11 cellular contexts compared by ENCODE assay signal in genomic region chr11:110251837-110252236, GRCh38. TPM values are rescaled to one million over a fixed set of nuclear protein-coding genes. Genes with fewer than 3 reads are reported as not detected.
DNase-seq lines count a peak whose midpoint lies in the region; ATAC-seq and TF ChIP-seq lines count a peak whose summit lies in the region.
"Had no signal": no experiment of that assay in that cellular context is flagged by ENCODE, and none has a peak within 500 bp of the region (broad histone marks: within the 10 kb centered on the region; RNA-seq: fewer than 3 reads in every experiment).

No MANE protein-coding gene starts in this region.

- POLR2A ChIA-PET in RWPE1 (lab: Yijun Ruan, JAX; ENCODE audit: low non-redundant PET), result no interaction called here

- peaks cover 16 to 58% (median 56%) of the 10 kb centered on the region in 4 donors for H3K36me3 ChIP-seq in stomach

- CTCF ChIA-PET in RWPE1 (lab: Yijun Ruan, JAX), result interaction anchor here (0.5 kb wide), 1 partner anchor 187 kb away, joined by 3 read pairs; no protein-coding TSS in a partner anchor

- H3K27ac ChIP-seq in RWPE1, result no peak overlapping the region
- H3K27ac ChIP-seq in stomach, result peak overlapping the region in 3 of 5 donors; percentile 13 to 25 (median 22)
- H3K27ac ChIP-seq: BLaER1 treated with 17β-estradiol and CSF1 and Interleukin-3, amounts not matched to agents 10 nM and 100 nM had no signal

- TF ChIP-seq CTCF in RWPE1 (conservative IDR thresholded peaks at IDR 0.05; ENCODE audit: low read depth) (no peak), fibroblast of villous mesenchyme (IDR thresholded peaks at IDR 0.05; ENCODE audit: insufficient read depth, low read depth, low read length) (no peak), stomach (IDR thresholded peaks at IDR 0.05) (no peak)

- WGBS in stomach, 5 donors, result 32 to 43% (median 39%) methylated on average over 1 of the region's 1 CpG

- TF ChIP-seq POLR2A in stomach (IDR thresholded peaks at IDR 0.05), result no peak

- no peaks in the 10 kb centered on the region for H3K27me3 ChIP-seq in stomach
- H3K27me3 ChIP-seq: BLaER1 treated with 17β-estradiol and CSF1 and Interleukin-3, amounts not matched to agents 10 nM and 100 nM had no signal

- no peak for ATAC-seq in GM21619 (IDR thresholded peaks at IDR 0.05; ENCODE audit: unreplicated experiment)
- ATAC-seq: activated CD4-positive, CD25-positive, alpha-beta regulatory T cell treated with anti-CD3 and anti-CD28 coated beads, Interleukin-2, amount 50 U/mL, for 24 hours had no signal

- H3K9me3 ChIP-seq in stomach, result no peaks in the 10 kb centered on the region
- H3K9me3 ChIP-seq: BLaER1 treated with 17β-estradiol and CSF1 and Interleukin-3, amounts not matched to agents 10 nM and 100 nM had no signal

- intact Hi-C loops in stomach (cut with DNase I; ENCODE audit: low total_unique reads) (no loop called here), posterior cingulate gyrus (cut with DNase I) (no loop called here)

- no peak overlapping the region for H3K4me3 ChIP-seq in fibroblast of villous mesenchyme (ENCODE audit: low read depth, low read length)
- H3K4me3 ChIP-seq in stomach, result no peak overlapping the region
- H3K4me3 ChIP-seq: BLaER1 treated with 17β-estradiol and CSF1 and Interleukin-3, amounts not matched to agents 10 nM and 100 nM had no signal

- peaks cover 0 to 22% (median 9%) of the 10 kb centered on the region in 4 donors for H3K4me1 ChIP-seq in stomach

- DNase-seq in NCI-H345 (lab: John Stamatoyannopoulos, UW) (peak; percentile 35), NCI-H345 treated with DMSO at 0.1 percent for 48 hours (lab: John Stamatoyannopoulos, UW; ENCODE audit: unreplicated experiment) (no peak), RWPE1 (ENCODE audit: low spot score) (peak; percentile 69), fibroblast of villous mesenchyme (ENCODE audit: low read depth) (peak; percentile 31), stomach (peak; percentile 49), posterior cingulate gyrus (no peak)
- DNase-seq in stimulated activated CD4-positive, alpha-beta T cell treated with anti-CD3 and anti-CD28 coated beads, Interleukin-1b, Interleukin-23, amount 100 ng/mL, for 48 hours, result no peak
- DNase-seq: NCI-H524 had no signal

- TF ChIP-seq EP300 in stomach (IDR thresholded peaks at IDR 0.05), result no peak

RNA-seq across cellular contexts. Expression of gene RDX, which starts 44.6 kb away (rescaled TPM):
- total RNA-seq in fibroblast of villous mesenchyme (62.8 and 84.2 TPM in 2 replicates), stomach (100 to 1,000 TPM in 1 of 5 donors, 10 to 100 TPM in 4; 49.4 to 426 (median 65.3) TPM)
- 10 to 100 TPM; 18.1 to 25.1 (median 22.8) TPM for polyA plus RNA-seq in stomach

Comparison
In these comparisons a context has a peak if more than half of its experiments do, and no peak if none do; other contexts are left out.
1. DNase-seq: peak in NCI-H345 (single experiment), RWPE1 (single experiment), fibroblast of villous mesenchyme (single experiment) and stomach (single experiment); none in NCI-H345 treated with DMSO at 0.1 percent for 48 hours (single experiment), posterior cingulate gyrus (0 of 10) and stimulated activated CD4-positive, alpha-beta T cell treated with anti-CD3 and anti-CD28 coated beads, Interleukin-1b, Interleukin-23, amount 100 ng/mL, for 48 hours (single experiment).